In the genomic region with DNA sequence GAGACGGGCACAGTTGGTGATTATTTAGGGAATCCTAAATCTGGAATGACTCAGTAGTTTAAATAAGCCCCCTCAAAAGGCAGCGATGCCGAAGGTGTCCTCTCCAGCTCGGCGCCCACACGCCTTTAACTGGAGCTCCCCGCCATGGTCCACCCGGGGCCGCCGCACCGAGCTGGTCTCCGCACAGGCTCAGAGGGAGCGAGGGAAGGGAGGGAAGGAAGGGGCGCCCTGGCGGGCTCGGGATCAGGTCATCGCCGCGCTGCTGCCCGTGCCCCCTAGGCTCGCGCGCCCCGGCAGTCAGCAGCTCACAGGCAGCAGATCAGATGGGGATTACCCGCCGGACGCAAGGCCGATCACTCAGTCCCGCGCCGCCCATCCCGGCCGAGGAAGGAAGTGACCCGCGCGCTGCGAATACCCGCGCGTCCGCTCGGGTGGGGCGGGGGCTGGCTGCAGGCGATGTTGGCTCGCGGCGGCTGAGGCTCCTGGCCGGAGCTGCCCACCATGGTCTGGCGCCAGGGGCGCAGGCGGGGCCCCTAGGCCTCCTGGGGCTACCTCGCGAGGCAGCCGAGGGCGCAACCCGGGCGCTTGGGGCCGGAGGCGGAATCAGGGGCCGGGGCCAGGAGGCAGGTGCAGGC, we compare ENCODE assay signal across 7 cellular contexts.
DNase-seq lines count a peak whose midpoint lies in the region; ATAC-seq, FAIRE-seq and TF ChIP-seq lines count a peak whose summit lies in the region.

No MANE protein-coding gene starts in this region.

- intact Hi-C loops in left lung (cut with DNase I): no loop called here

- peaks cover 8% of the 10 kb centered on the region for H3K9me3 Mint-ChIP-seq in central memory CD8-positive, alpha-beta T cell
- no peaks in the 10 kb centered on the region for H3K9me3 Mint-ChIP-seq in type B pancreatic cell

- ATAC-seq in GM19035 (IDR thresholded peaks at IDR 0.05; ENCODE audit: unreplicated experiment): peak; percentile 61
- ATAC-seq in central memory CD8-positive, alpha-beta T cell (replicated peaks; ENCODE audit: extremely low read depth, poor library complexity, severe bottlenecking): peak; percentile 24
- ATAC-seq in left lung: peak; percentile 70

- FAIRE-seq in HTR-8/SVneo (lab: Jason Lieb, UNC): peak; percentile 67

- H3K27ac ChIP-seq in left lung: peak overlapping the region in 1 of 2 donors; percentile 57

- H3K4me3 ChIP-seq in left lung: peak overlapping the region; percentile 37 to 41

- H3K36me3 ChIP-seq in left lung: no peaks in the 10 kb centered on the region

- no peaks in the 10 kb centered on the region for H3K9me3 ChIP-seq in left lung

- peaks cover 43 to 58% of the 10 kb centered on the region in 2 donors for H3K27me3 ChIP-seq in left lung

- DNase-seq in HTR-8/SVneo (ENCODE audit: insufficient read length, low spot score) (peak; percentile 31), left lung (peak in 1 of 2 donors; percentile 79), type B pancreatic cell (ENCODE audit: extremely low spot score, unreplicated experiment) (peak; percentile 70), NOMO-1 treated with dmso at 0.1 percent for 144 hours (lab: John Stamatoyannopoulos, UW; ENCODE audit: unreplicated experiment) (no peak), Kasumi-1 (lab: John Stamatoyannopoulos, UW) (no peak)
- no peak for DNase-seq in central memory CD8-positive, alpha-beta T cell (ENCODE audit: low spot score in 2 of 2)

- no peak overlapping the region for H3K27ac Mint-ChIP-seq in central memory CD8-positive, alpha-beta T cell (ENCODE audit: low read depth)
- H3K27ac Mint-ChIP-seq in type B pancreatic cell: no peak overlapping the region

- no peaks in the 10 kb centered on the region for H3K4me1 Mint-ChIP-seq in central memory CD8-positive, alpha-beta T cell
- peaks cover 4% of the 10 kb centered on the region for H3K4me1 Mint-ChIP-seq in type B pancreatic cell (ENCODE audit: unreplicated experiment)

- peaks cover 36% of the 10 kb centered on the region for H3K27me3 Mint-ChIP-seq in central memory CD8-positive, alpha-beta T cell
- peaks cover 89% of the 10 kb centered on the region for H3K27me3 Mint-ChIP-seq in type B pancreatic cell

- peaks cover 0 to 12% of the 10 kb centered on the region in 2 donors for H3K4me1 ChIP-seq in left lung

- no peak overlapping the region for H3K4me3 Mint-ChIP-seq in central memory CD8-positive, alpha-beta T cell
- peak overlapping the region; percentile 95 for H3K4me3 Mint-ChIP-seq in type B pancreatic cell

- H3K36me3 Mint-ChIP-seq in central memory CD8-positive, alpha-beta T cell (ENCODE audit: insufficient read depth): no peaks in the 10 kb centered on the region
- no peaks in the 10 kb centered on the region for H3K36me3 Mint-ChIP-seq in type B pancreatic cell

- TF ChIP-seq CTCF in left lung (IDR thresholded peaks at IDR 0.05): no peak
- TF ChIP-seq CTCF in type B pancreatic cell (conservative IDR thresholded peaks at IDR 0.05): no peak

Comparison
In these comparisons a context has a peak if more than half of its experiments do, and no peak if none do; other contexts are left out.
1. DNase-seq: peak in HTR-8/SVneo (single experiment) and type B pancreatic cell (single experiment); none in central memory CD8-positive, alpha-beta T cell (0 of 2), NOMO-1 treated with dmso at 0.1 percent for 144 hours (single experiment) and Kasumi-1 (0 of 2).
2. Peak in every context shown above with its lines, with median percentiles within 50 percentile points of each other: ATAC-seq.